1 cellular context compared by ENCODE assay signal in the genomic region with DNA sequence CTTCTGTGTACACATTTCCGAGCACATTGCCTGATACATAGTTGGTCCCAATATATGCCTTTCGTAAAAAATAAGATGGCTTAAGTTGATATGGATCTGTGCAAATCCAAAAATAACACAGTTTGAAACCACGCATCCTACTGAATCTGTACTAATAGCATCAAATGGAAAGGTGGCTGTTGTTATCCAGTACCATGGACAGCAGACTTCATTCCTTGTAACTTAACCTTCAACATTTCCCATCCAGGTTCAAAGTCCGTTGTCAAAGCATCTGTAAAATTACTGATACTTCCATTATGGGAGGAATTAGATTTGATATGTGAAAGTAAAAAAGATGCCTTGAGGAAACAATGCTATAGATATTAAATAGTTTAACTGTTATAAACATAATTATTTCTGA.
TF ChIP-seq lines count a peak whose summit lies in the region.

No MANE protein-coding gene starts in this region.

TF ChIP-seq in GM23338, 12 proteins besides CTCF, POLR2A, EP300 and RAD21 (continued from another document):
- TF ChIP-seq, protein P1, sequence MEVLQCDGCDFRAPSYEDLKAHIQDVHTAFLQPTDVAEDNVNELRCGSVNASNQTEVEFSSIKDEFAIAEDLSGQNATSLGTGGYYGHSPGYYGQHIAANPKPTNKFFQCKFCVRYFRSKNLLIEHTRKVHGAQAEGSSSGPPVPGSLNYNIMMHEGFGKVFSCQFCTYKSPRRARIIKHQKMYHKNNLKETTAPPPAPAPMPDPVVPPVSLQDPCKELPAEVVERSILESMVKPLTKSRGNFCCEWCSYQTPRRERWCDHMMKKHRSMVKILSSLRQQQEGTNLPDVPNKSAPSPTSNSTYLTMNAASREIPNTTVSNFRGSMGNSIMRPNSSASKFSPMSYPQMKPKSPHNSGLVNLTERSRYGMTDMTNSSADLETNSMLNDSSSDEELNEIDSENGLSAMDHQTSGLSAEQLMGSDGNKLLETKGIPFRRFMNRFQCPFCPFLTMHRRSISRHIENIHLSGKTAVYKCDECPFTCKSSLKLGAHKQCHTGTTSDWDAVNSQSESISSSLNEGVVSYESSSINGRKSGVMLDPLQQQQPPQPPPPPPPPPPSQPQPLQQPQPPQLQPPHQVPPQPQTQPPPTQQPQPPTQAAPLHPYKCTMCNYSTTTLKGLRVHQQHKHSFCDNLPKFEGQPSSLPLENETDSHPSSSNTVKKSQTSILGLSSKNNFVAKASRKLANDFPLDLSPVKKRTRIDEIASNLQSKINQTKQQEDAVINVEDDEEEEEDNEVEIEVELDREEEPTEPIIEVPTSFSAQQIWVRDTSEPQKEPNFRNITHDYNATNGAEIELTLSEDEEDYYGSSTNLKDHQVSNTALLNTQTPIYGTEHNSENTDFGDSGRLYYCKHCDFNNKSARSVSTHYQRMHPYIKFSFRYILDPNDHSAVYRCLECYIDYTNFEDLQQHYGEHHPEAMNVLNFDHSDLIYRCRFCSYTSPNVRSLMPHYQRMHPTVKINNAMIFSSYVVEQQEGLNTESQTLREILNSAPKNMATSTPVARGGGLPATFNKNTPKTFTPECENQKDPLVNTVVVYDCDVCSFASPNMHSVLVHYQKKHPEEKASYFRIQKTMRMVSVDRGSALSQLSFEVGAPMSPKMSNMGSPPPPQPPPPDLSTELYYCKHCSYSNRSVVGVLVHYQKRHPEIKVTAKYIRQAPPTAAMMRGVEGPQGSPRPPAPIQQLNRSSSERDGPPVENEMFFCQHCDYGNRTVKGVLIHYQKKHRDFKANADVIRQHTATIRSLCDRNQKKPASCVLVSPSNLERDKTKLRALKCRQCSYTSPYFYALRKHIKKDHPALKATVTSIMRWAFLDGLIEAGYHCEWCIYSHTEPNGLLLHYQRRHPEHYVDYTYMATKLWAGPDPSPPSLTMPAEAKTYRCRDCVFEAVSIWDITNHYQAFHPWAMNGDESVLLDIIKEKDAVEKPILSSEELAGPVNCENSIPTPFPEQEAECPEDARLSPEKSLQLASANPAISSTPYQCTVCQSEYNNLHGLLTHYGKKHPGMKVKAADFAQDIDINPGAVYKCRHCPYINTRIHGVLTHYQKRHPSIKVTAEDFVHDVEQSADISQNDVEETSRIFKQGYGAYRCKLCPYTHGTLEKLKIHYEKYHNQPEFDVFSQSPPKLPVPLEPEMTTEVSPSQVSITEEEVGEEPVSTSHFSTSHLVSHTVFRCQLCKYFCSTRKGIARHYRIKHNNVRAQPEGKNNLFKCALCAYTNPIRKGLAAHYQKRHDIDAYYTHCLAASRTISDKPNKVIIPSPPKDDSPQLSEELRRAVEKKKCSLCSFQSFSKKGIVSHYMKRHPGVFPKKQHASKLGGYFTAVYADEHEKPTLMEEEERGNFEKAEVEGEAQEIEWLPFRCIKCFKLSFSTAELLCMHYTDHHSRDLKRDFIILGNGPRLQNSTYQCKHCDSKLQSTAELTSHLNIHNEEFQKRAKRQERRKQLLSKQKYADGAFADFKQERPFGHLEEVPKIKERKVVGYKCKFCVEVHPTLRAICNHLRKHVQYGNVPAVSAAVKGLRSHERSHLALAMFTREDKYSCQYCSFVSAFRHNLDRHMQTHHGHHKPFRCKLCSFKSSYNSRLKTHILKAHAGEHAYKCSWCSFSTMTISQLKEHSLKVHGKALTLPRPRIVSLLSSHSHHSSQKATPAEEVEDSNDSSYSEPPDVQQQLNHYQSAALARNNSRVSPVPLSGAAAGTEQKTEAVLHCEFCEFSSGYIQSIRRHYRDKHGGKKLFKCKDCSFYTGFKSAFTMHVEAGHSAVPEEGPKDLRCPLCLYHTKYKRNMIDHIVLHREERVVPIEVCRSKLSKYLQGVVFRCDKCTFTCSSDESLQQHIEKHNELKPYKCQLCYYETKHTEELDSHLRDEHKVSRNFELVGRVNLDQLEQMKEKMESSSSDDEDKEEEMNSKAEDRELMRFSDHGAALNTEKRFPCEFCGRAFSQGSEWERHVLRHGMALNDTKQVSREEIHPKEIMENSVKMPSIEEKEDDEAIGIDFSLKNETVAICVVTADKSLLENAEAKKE (CRISPR knock-in tag; IDR thresholded peaks at IDR 0.05), result no peak
- TF ChIP-seq, protein P2, sequence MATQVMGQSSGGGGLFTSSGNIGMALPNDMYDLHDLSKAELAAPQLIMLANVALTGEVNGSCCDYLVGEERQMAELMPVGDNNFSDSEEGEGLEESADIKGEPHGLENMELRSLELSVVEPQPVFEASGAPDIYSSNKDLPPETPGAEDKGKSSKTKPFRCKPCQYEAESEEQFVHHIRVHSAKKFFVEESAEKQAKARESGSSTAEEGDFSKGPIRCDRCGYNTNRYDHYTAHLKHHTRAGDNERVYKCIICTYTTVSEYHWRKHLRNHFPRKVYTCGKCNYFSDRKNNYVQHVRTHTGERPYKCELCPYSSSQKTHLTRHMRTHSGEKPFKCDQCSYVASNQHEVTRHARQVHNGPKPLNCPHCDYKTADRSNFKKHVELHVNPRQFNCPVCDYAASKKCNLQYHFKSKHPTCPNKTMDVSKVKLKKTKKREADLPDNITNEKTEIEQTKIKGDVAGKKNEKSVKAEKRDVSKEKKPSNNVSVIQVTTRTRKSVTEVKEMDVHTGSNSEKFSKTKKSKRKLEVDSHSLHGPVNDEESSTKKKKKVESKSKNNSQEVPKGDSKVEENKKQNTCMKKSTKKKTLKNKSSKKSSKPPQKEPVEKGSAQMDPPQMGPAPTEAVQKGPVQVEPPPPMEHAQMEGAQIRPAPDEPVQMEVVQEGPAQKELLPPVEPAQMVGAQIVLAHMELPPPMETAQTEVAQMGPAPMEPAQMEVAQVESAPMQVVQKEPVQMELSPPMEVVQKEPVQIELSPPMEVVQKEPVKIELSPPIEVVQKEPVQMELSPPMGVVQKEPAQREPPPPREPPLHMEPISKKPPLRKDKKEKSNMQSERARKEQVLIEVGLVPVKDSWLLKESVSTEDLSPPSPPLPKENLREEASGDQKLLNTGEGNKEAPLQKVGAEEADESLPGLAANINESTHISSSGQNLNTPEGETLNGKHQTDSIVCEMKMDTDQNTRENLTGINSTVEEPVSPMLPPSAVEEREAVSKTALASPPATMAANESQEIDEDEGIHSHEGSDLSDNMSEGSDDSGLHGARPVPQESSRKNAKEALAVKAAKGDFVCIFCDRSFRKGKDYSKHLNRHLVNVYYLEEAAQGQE (IDR thresholded peaks at IDR 0.05; ENCODE audit: unreplicated experiment), result peak; percentile 94
- TF ChIP-seq STAT1 (IDR thresholded peaks at IDR 0.05; ENCODE audit: unreplicated experiment), result no peak
